1 cellular context compared by ENCODE assay signal in genomic region chr1:219961684-219962083, GRCh38.
TF ChIP-seq lines count a peak whose summit lies in the region.

No MANE protein-coding gene starts in this region.

TF ChIP-seq in HEK293, 187 proteins besides CTCF, POLR2A, EP300 and RAD21 (continued from another document):
- TF ChIP-seq ZBTB44 (tag by site-specific recombination; IDR thresholded peaks at IDR 0.05): no peak
